23 cellular contexts compared by ENCODE assay signal in the genomic region with DNA sequence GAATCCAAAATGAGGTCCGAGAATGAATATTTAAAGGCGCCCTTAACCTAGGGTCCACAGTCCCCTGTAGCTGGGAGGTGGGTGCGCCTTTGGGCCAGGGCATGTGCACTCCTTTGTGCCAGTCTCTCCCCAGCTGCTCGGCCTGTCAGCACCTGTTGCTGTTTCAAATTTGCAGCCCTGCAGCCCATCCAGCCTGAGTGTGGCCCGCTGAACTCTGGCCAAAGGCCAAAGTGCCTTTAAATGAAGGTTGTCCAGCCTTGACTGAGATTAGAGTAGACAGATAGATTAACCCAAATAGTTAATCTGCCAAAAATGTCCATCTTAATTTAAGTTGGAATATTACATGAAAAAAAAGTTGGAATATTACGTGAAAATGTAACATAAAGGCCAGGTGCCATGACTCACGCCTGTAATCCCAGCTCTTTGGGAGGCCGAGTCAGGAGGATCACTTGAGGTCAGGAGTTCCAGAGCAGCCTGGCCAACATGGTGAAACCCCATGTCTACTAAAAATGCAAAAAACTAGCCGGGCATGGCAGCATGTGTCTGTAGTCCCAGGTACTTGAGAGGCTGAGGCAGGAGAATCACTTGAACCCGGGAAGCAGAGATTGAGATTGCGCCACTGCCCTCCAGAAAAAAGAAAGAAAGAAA. TPM values are rescaled to one million over a fixed set of nuclear protein-coding genes. Genes with fewer than 3 reads are reported as not detected.
A peak's percentile ranks its signal among the peaks of the same experiment; 100 is the strongest.
DNase-seq lines count a peak whose midpoint lies in the region; ATAC-seq and TF ChIP-seq lines count a peak whose summit lies in the region.
"Had no signal": no experiment of that assay in that cellular context is flagged by ENCODE, and none has a peak within 500 bp of the region (broad histone marks: within the 10 kb centered on the region; RNA-seq: fewer than 3 reads in every experiment).

No MANE protein-coding gene starts in this region.

- H3K36me3 ChIP-seq in HEK293 (ENCODE audit: control insufficient read depth in 2 of 2, insufficient read depth in 1 of 2, low read length in 2 of 2) (no peaks in the 10 kb centered on the region), endodermal cell (ENCODE audit: control insufficient read depth, insufficient read depth, low read length) (no peaks in the 10 kb centered on the region)
- H3K36me3 ChIP-seq: BLaER1, Peyer's patch had no signal

- H3K4me1 ChIP-seq in HEK293 (ENCODE audit: control insufficient read depth, insufficient read depth, low read length), result no peaks in the 10 kb centered on the region
- H3K4me1 ChIP-seq in endodermal cell (ENCODE audit: control insufficient read depth, insufficient read depth, low read length), result no peaks in the 10 kb centered on the region

- H3K9ac ChIP-seq in endodermal cell (ENCODE audit: extremely low read depth, low read length, poor library complexity, severe bottlenecking), result no peak overlapping the region
- H3K9ac ChIP-seq: BLaER1, SK-N-SH had no signal

- H3K36me3 Mint-ChIP-seq in activated T-cell treated with anti-CD3 and anti-CD28 coated beads, Interleukin-2, amount 50 U/mL, for 24 hours (ENCODE audit: low read depth), result no peaks in the 10 kb centered on the region
- H3K36me3 Mint-ChIP-seq in endodermal cell (ENCODE audit: low read depth) (no peaks in the 10 kb centered on the region), nephron (ENCODE audit: low read depth) (no peaks in the 10 kb centered on the region)
- H3K36me3 Mint-ChIP-seq in effector memory CD8-positive, alpha-beta T cell (ENCODE audit: insufficient read depth), result peaks cover 5% of the 10 kb centered on the region
- H3K36me3 Mint-ChIP-seq: CD4-positive, alpha-beta memory T cell; IgD-negative memory B cell had no signal

- peaks cover 7% of the 10 kb centered on the region for H3K27me3 Mint-ChIP-seq in activated T-cell treated with anti-CD3 and anti-CD28 coated beads, Interleukin-2, amount 50 U/mL, for 24 hours
- H3K27me3 Mint-ChIP-seq in endodermal cell (ENCODE audit: insufficient read depth) (peaks cover 5% of the 10 kb centered on the region), nephron (ENCODE audit: low read depth) (peaks cover 13% of the 10 kb centered on the region)
- H3K27me3 Mint-ChIP-seq in effector memory CD8-positive, alpha-beta T cell, result peaks cover 0 to 8% of the 10 kb centered on the region in 2 donors
- H3K27me3 Mint-ChIP-seq: CD4-positive, alpha-beta memory T cell had no signal

- ATAC-seq in effector memory CD8-positive, alpha-beta T cell (replicated peaks), result no peak

- POLR2A ChIA-PET in HEK293 (lab: Yijun Ruan, JAX), result no interaction called here

- H3K4me3 ChIP-seq in HEK293 (ENCODE audit: low read depth, low read length) (no peak overlapping the region), endodermal cell (ENCODE audit: low read length) (no peak overlapping the region), dorsolateral prefrontal cortex (no peak overlapping the region)
- H3K4me3 ChIP-seq: BLaER1 had no signal

- H3K9me3 ChIP-seq in HEK293 (ENCODE audit: control insufficient read depth, insufficient read depth, low read depth, low read length) (no peaks in the 10 kb centered on the region), endodermal cell (ENCODE audit: control insufficient read depth, low read length) (no peaks in the 10 kb centered on the region)
- H3K9me3 ChIP-seq: BLaER1, Peyer's patch, SK-N-SH had no signal

- 91% methylated on average over 10 to 11 of the region's 11 CpGs for WGBS in endodermal cell (ENCODE audit: insufficient coverage in 1 of 2, insufficient read length in 1 of 2), 2 experiments

- no peak overlapping the region for H3K27ac Mint-ChIP-seq in activated T-cell treated with anti-CD3 and anti-CD28 coated beads, Interleukin-2, amount 50 U/mL, for 24 hours
- H3K27ac Mint-ChIP-seq in endodermal cell, result peak overlapping the region; percentile 58
- peak overlapping the region; percentile 97 to 100 (median 100) for H3K27ac Mint-ChIP-seq in nephron
- H3K27ac Mint-ChIP-seq in effector memory CD8-positive, alpha-beta T cell, result no peak overlapping the region
- H3K27ac Mint-ChIP-seq: IgD-negative memory B cell had no signal

- H3K9me3 Mint-ChIP-seq in activated T-cell treated with anti-CD3 and anti-CD28 coated beads, Interleukin-2, amount 50 U/mL, for 24 hours, result no peaks in the 10 kb centered on the region
- H3K9me3 Mint-ChIP-seq in endodermal cell (no peaks in the 10 kb centered on the region), nephron (no peaks in the 10 kb centered on the region)
- no peaks in the 10 kb centered on the region for H3K9me3 Mint-ChIP-seq in effector memory CD8-positive, alpha-beta T cell
- H3K9me3 Mint-ChIP-seq: H9, IgD-negative memory B cell had no signal

- peaks cover 1% of the 10 kb centered on the region for H3K27me3 ChIP-seq in endodermal cell (ENCODE audit: control insufficient read depth, insufficient read depth, low read length, poor library complexity, severe bottlenecking)
- H3K27me3 ChIP-seq in dorsolateral prefrontal cortex, result no peaks in the 10 kb centered on the region
- H3K27me3 ChIP-seq: Peyer's patch had no signal

- H3K4me3 Mint-ChIP-seq in activated T-cell treated with anti-CD3 and anti-CD28 coated beads, Interleukin-2, amount 50 U/mL, for 24 hours, result no peak overlapping the region
- no peak overlapping the region for H3K4me3 Mint-ChIP-seq in endodermal cell
- peak overlapping the region in 1 of 3 experiments; percentile 75 for H3K4me3 Mint-ChIP-seq in nephron
- no peak overlapping the region for H3K4me3 Mint-ChIP-seq in effector memory CD8-positive, alpha-beta T cell
- H3K4me3 Mint-ChIP-seq: CD4-positive, alpha-beta memory T cell; IgD-negative memory B cell had no signal

- DNase-seq in activated T-cell treated with anti-CD3 and anti-CD28 coated beads, Interleukin-2, amount 50 U/mL, for 24 hours, result peak; percentile 24
- no peak for DNase-seq in activated T-cell treated with anti-CD3 and anti-CD28 coated beads, Interleukin-2, amount 50 U/mL, for 1 hour
- DNase-seq in endodermal cell (peak; percentile 29), dorsolateral prefrontal cortex (no peak)
- DNase-seq in effector memory CD8-positive, alpha-beta T cell, result no peak
- DNase-seq in activated CD4-positive, alpha-beta T cell treated with anti-CD3 and anti-CD28 coated beads, Interleukin-2, amount 50 U/mL, for 1 hour, result no peak
- DNase-seq: CD4-positive, alpha-beta memory T cell; DMS79 treated with DMSO at 0.1 percent for 48 hours; H9; Karpas-422; NCI-H1092 treated with DMSO at 0.1 percent for 48 hours; NCI-H146; NCI-H2029 treated with DMSO at 0.1 percent for 48 hours; NCI-H2171; NCI-H446 treated with DMSO at 0.1 percent for 48 hours; NCI-H69; SK-N-SH had no signal

- peaks cover 14% of the 10 kb centered on the region for H3K4me1 Mint-ChIP-seq in activated T-cell treated with anti-CD3 and anti-CD28 coated beads, Interleukin-2, amount 50 U/mL, for 24 hours (ENCODE audit: low read depth)
- H3K4me1 Mint-ChIP-seq in endodermal cell (peaks cover 7% of the 10 kb centered on the region), nephron (peaks cover 7% of the 10 kb centered on the region)
- peaks cover 8 to 10% of the 10 kb centered on the region in 2 donors for H3K4me1 Mint-ChIP-seq in effector memory CD8-positive, alpha-beta T cell (ENCODE audit: low read depth in 2 of 2)

- H3K27ac ChIP-seq in HEK293 (ENCODE audit: extremely low read depth, low read depth, low read length) (no peak overlapping the region), endodermal cell (ENCODE audit: low read depth, low read length) (no peak overlapping the region), dorsolateral prefrontal cortex (no peak overlapping the region)
- H3K27ac ChIP-seq: BLaER1, HL-60, Peyer's patch had no signal

- TF ChIP-seq CTCF in HEK293 (tag by site-specific recombination; IDR thresholded peaks at IDR 0.05) (no peak), endodermal cell (conservative IDR thresholded peaks at IDR 0.05) (no peak), nephron (IDR thresholded peaks at IDR 0.05; ENCODE audit: unreplicated experiment in 3 of 3) (no peak), dorsolateral prefrontal cortex (IDR thresholded peaks at IDR 0.05 in 54 of 56, conservative IDR thresholded peaks at IDR 0.05 in 2 of 56; ENCODE audit: low read depth in 1 of 56, partially characterized antibody in 56 of 56) (no peak)

- CTCF ChIA-PET in HEK293 (lab: Yijun Ruan, JAX), result interaction anchor here (0.8 kb wide), 1 partner anchor 34 kb away, joined by 5 read pairs; no protein-coding TSS in a partner anchor

- intact Hi-C loops in dorsolateral prefrontal cortex (cut with DNase I), result no loop called here

TF ChIP-seq in HEK293, 187 proteins besides CTCF, POLR2A, EP300 and RAD21:
- TF ChIP-seq ZSCAN16 (tag by site-specific recombination; IDR thresholded peaks at IDR 0.05) (no peak), SCRT2 (tag by site-specific recombination; IDR thresholded peaks at IDR 0.05) (0 out of 2 replicates have a peak, but pooled peaks have one; percentile 62)

RNA-seq across cellular contexts. Expression of gene TPT1, which starts 25.3 kb away (rescaled TPM):
- total RNA-seq in endodermal cell, result 1,000 to 10,000 TPM; 2,192 to 2,586 TPM
- polyA plus RNA-seq in endodermal cell (2013, experiment 1 of 2), result 1,898 TPM
- polyA plus RNA-seq in endodermal cell (2013, experiment 2 of 2), result 1,873 TPM
- total RNA-seq in dorsolateral prefrontal cortex, result 1,000 to 10,000 TPM in 26 of 120 experiments, 100 to 1,000 TPM in 94; 620 to 1,435 (median 896) TPM

Comparison
In these comparisons a context has a peak if more than half of its experiments do, and no peak if none do; other contexts are left out.
1. DNase-seq: peak in activated T-cell treated with anti-CD3 and anti-CD28 coated beads, Interleukin-2, amount 50 U/mL, for 24 hours (single experiment) and endodermal cell (single experiment); none in activated T-cell treated with anti-CD3 and anti-CD28 coated beads, Interleukin-2, amount 50 U/mL, for 1 hour (single experiment), effector memory CD8-positive, alpha-beta T cell (0 of 3), dorsolateral prefrontal cortex (0 of 10) and activated CD4-positive, alpha-beta T cell treated with anti-CD3 and anti-CD28 coated beads, Interleukin-2, amount 50 U/mL, for 1 hour (single experiment).
2. H3K27ac Mint-ChIP-seq: peak in endodermal cell (single experiment) and nephron (3 of 3); none in activated T-cell treated with anti-CD3 and anti-CD28 coated beads, Interleukin-2, amount 50 U/mL, for 24 hours (single experiment) and effector memory CD8-positive, alpha-beta T cell (0 of 2).